1 cellular context compared by ENCODE assay signal in genomic region chr15:64456634-64457108, GRCh38.
TF ChIP-seq lines count a peak whose summit lies in the region.

No MANE protein-coding gene starts in this region.

TF ChIP-seq in HepG2, 621 proteins besides CTCF, POLR2A, EP300 and RAD21 (continues in another document):
- TF ChIP-seq ZNF501 (CRISPR knock-in tag; IDR thresholded peaks at IDR 0.05) (no peak), TEF (CRISPR knock-in tag; IDR thresholded peaks at IDR 0.05) (peak; percentile 93), CEBPG (CRISPR knock-in tag; IDR thresholded peaks at IDR 0.05) (peak; percentile 78), RARA (CRISPR knock-in tag; IDR thresholded peaks at IDR 0.05) (peak; percentile 47; the same call in 1 of the 2 replicates), MIXL1 (CRISPR knock-in tag; IDR thresholded peaks at IDR 0.05) (0 out of 2 replicates have a peak, but pooled peaks have one; percentile 15), BCL6 (CRISPR knock-in tag; IDR thresholded peaks at IDR 0.05) (peak; percentile 68), U2AF1 (optimal IDR thresholded peaks at IDR 0.05; ENCODE audit: low read depth, low read length) (no peak), RXRB (CRISPR knock-in tag; IDR thresholded peaks at IDR 0.05; ENCODE audit: borderline replicate concordance) (peak; percentile 50; the same call in 1 of the 2 replicates), HDAC1 (CRISPR knock-in tag; IDR thresholded peaks at IDR 0.05) (peak; percentile 48), FOXO1 (CRISPR knock-in tag; IDR thresholded peaks at IDR 0.05) (0 out of 2 replicates have a peak, but pooled peaks have one; percentile 30), PPARG (CRISPR knock-in tag; conservative IDR thresholded peaks at IDR 0.05) (peak; percentile 51; the same call in 1 of the 2 replicates), FOXP4 (CRISPR knock-in tag; IDR thresholded peaks at IDR 0.05) (peak; percentile 74), PITX1 (CRISPR knock-in tag; IDR thresholded peaks at IDR 0.05) (peak; percentile 24; the same call in 1 of the 2 replicates), SAP130 (CRISPR knock-in tag; IDR thresholded peaks at IDR 0.05; ENCODE audit: low read depth) (peak; percentile 47; the same call in 1 of the 2 replicates), ESRRA (CRISPR knock-in tag; IDR thresholded peaks at IDR 0.05; ENCODE audit: low read depth) (0 out of 2 replicates have a peak, but pooled peaks have one; percentile 26), REL (CRISPR knock-in tag; conservative IDR thresholded peaks at IDR 0.05) (no peak), HOXA5 (CRISPR knock-in tag; IDR thresholded peaks at IDR 0.05) (0 out of 2 replicates have a peak, but pooled peaks have one; percentile 31), ZBTB4 (CRISPR knock-in tag; IDR thresholded peaks at IDR 0.05; ENCODE audit: borderline replicate concordance) (no peak), HDAC2 (CRISPR knock-in tag; IDR thresholded peaks at IDR 0.05) (peak; percentile 41; the same call in 1 of the 2 replicates), AHDC1 (CRISPR knock-in tag; IDR thresholded peaks at IDR 0.05; ENCODE audit: borderline replicate concordance) (peak; percentile 63; the same call in 1 of the 2 replicates), ZNF740 (CRISPR knock-in tag; IDR thresholded peaks at IDR 0.05) (no peak), ZNF362 (CRISPR knock-in tag; IDR thresholded peaks at IDR 0.05; ENCODE audit: borderline replicate concordance) (peak; percentile 76; the same call in 1 of the 2 replicates), MED1 (CRISPR knock-in tag; IDR thresholded peaks at IDR 0.05) (peak; percentile 36; the same call in 1 of the 2 replicates), ZGPAT (CRISPR knock-in tag; IDR thresholded peaks at IDR 0.05) (0 out of 2 replicates have a peak, but pooled peaks have one; percentile 23), HNF4A (CRISPR knock-in tag; IDR thresholded peaks at IDR 0.05) (0 out of 2 replicates have a peak, but pooled peaks have one; percentile 22), ADNP (CRISPR knock-in tag; IDR thresholded peaks at IDR 0.05) (no peak), ZBTB33 (CRISPR knock-in tag; IDR thresholded peaks at IDR 0.05) (no peak), TBX2 (CRISPR knock-in tag; IDR thresholded peaks at IDR 0.05; ENCODE audit: borderline replicate concordance) (peak; percentile 55), NCOA2 (CRISPR knock-in tag; IDR thresholded peaks at IDR 0.05) (0 out of 2 replicates have a peak, but pooled peaks have one; percentile 15), GATAD2A (CRISPR knock-in tag; IDR thresholded peaks at IDR 0.05) (peak; percentile 78), ZNF609 (CRISPR knock-in tag; IDR thresholded peaks at IDR 0.05; ENCODE audit: borderline replicate concordance) (peak; percentile 63; the same call in 1 of the 2 replicates), HMG20A (CRISPR knock-in tag; IDR thresholded peaks at IDR 0.05; ENCODE audit: borderline replicate concordance) (peak; percentile 23; the same call in 1 of the 2 replicates)
